Comparison of ENCODE assay signal across 9 cellular contexts in the genomic region with DNA sequence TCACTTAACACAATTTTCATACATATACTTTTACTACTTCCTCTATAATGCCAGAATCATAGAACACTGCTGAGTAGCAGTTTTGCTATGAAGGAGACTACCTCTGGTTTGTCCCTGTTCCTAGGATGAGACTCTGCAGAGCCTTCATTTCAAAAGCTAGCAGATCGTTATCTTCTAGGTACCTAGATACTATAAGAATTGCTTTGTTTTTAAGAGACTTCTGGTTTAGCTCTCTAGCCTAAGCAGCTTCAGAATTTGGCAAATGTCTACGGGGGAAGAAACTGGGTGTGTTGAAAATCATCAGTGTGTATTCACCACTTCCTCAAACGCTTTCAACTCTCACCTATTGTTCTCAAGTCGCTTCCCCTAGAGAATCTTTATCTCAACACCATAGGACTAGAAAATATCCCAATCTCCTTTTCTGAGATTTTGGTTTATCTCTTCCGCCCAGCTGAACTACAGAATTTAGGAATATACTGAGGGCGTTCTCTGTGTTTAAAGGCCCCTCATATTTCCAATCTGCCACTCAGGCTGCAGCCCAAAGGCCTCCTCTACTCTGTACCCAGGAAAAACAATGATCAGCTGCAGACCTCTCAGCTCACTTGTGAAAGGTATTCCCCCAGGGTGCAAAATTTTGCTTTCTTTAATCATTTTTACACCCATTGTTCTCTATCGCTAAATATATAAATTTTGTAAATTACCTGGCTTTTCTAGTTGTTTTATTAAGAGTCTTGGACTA. TPM values are rescaled to one million over a fixed set of nuclear protein-coding genes. Genes with fewer than 3 reads are reported as not detected.
DNase-seq lines count a peak whose midpoint lies in the region; ATAC-seq, FAIRE-seq and TF ChIP-seq lines count a peak whose summit lies in the region.
"Had no signal": no experiment of that assay in that cellular context is flagged by ENCODE, and none has a peak within 500 bp of the region (broad histone marks: within the 10 kb centered on the region; RNA-seq: fewer than 3 reads in every experiment).

No MANE protein-coding gene starts in this region.

- DNase-seq in HepG2 (ENCODE audit: low spot score) (no peak), UCSD-AML1 (lab: John Stamatoyannopoulos, UW; ENCODE audit: unreplicated experiment) (no peak), globus pallidus (ENCODE audit: low spot score) (no peak), NCI-H187 (lab: John Stamatoyannopoulos, UW) (no peak)
- no peak for DNase-seq in activated CD8-positive, alpha-beta T cell treated with anti-CD3 and anti-CD28 coated beads for 36 hours
- no peak for DNase-seq in stimulated activated CD8-positive, alpha-beta memory T cell treated with anti-CD3 and anti-CD28 coated beads, Interleukin-4, amount 100 ng/mL, for 48 hours

- no TSS peak for BruUV-seq in HepG2 (replicated peaks; lab: Mats Ljungman, UMichigan)

- TF ChIP-seq POLR2A in HepG2 (IDR thresholded peaks at IDR 0.05; ENCODE audit: insufficient read depth in 1 of 2, low read depth in 2 of 2, low read length in 2 of 2) = no peak

- no peak overlapping the region for H3K4me2 ChIP-seq in HepG2 (ENCODE audit: low read depth, low read length)

- peaks cover 0 to 3% (median 2%) of the 10 kb centered on the region in 4 donors for H3K9me3 ChIP-seq in liver (ENCODE audit: control insufficient read depth in 4 of 4, low read length in 3 of 4)
- peaks cover 8% of the 10 kb centered on the region for H3K9me3 ChIP-seq in HepG2 (ENCODE audit: low read length)
- H3K9me3 ChIP-seq: thoracic aorta had no signal

- H3K4me1 ChIP-seq in liver (ENCODE audit: control insufficient read depth in 4 of 4, insufficient read depth in 4 of 4, low read length in 3 of 4) (peaks cover 0 to 9% (median 3%) of the 10 kb centered on the region in 4 donors), HepG2 (ENCODE audit: insufficient read depth, low read length) (peaks cover 29% of the 10 kb centered on the region)

- H3K36me3 ChIP-seq in liver (ENCODE audit: control insufficient read depth in 4 of 4, insufficient read depth in 3 of 4, low read depth in 1 of 4, low read length in 3 of 4) = peaks cover 0 to 1% (median 0%) of the 10 kb centered on the region in 4 donors
- H3K36me3 ChIP-seq in HepG2 (replicated peaks in 1 of 2; ENCODE audit: control insufficient read depth in 1 of 2, insufficient read depth in 2 of 2, low read length in 2 of 2) = no peaks in the 10 kb centered on the region; a peak in 1 of 5 replicates
- H3K36me3 ChIP-seq: thoracic aorta had no signal

- TF ChIP-seq EP300 in HepG2 (IDR thresholded peaks at IDR 0.05; ENCODE audit: low read depth in 2 of 2, low read length in 2 of 2) (no peak), HepG2 (CRISPR knock-in tag; IDR thresholded peaks at IDR 0.05; ENCODE audit: borderline replicate concordance) (no peak)

- TF ChIP-seq CTCF in liver (IDR thresholded peaks at IDR 0.05; ENCODE audit: low read depth, low read length, missing input control) (no peak), HepG2 (CRISPR knock-in tag; IDR thresholded peaks at IDR 0.05) (no peak)
- no peak for TF ChIP-seq CTCF in activated CD8-positive, alpha-beta T cell treated with anti-CD3 and anti-CD28 coated beads for 36 hours (IDR thresholded peaks at IDR 0.05)

- H3K36me3 Mint-ChIP-seq in activated CD8-positive, alpha-beta T cell treated with anti-CD3 and anti-CD28 coated beads for 36 hours (ENCODE audit: low read depth) = peaks cover 70% of the 10 kb centered on the region

- 83% methylated on average over 7 of the region's 7 CpGs for WGBS in liver
- WGBS in HepG2 (ENCODE audit: low lambda C conversion rate) = 97% methylated on average over 7 of the region's 7 CpGs

- CTCF ChIA-PET in HepG2 (lab: Yijun Ruan, JAX; ENCODE audit: low intra/inter-chr PET ratio, low total read pairs) = no interaction called here
- CTCF ChIA-PET in activated CD8-positive, alpha-beta T cell treated with anti-CD3 and anti-CD28 coated beads for 36 hours (lab: Charles Lee) = interaction anchor here (1.0 to 1.3 kb wide), 2 partner anchors 11 kb away, joined by 3 to 4 read pairs; no protein-coding TSS in a partner anchor

- no peak for FAIRE-seq in HepG2 (lab: Jason Lieb, UNC)

- ATAC-seq in HepG2 (no peak), HG03175 (IDR thresholded peaks at IDR 0.05; ENCODE audit: unreplicated experiment) (peak; percentile 96)
- ATAC-seq in activated CD8-positive, alpha-beta T cell treated with anti-CD3 and anti-CD28 coated beads for 36 hours = peak; percentile 82

- POLR2A ChIA-PET in HepG2 (lab: Yijun Ruan, JAX) = no interaction called here
- POLR2A ChIA-PET in activated CD8-positive, alpha-beta T cell treated with anti-CD3 and anti-CD28 coated beads for 36 hours (lab: Charles Lee) = interaction anchor here (0.6 to 1.2 kb wide), 5 partner anchors 11 to 68 kb away, joined by 3 read pairs; no protein-coding TSS in a partner anchor

- peak overlapping the region; percentile 58 for H3K4me3 Mint-ChIP-seq in activated CD8-positive, alpha-beta T cell treated with anti-CD3 and anti-CD28 coated beads for 36 hours

- H3K27ac ChIP-seq in liver (ENCODE audit: low read depth in 1 of 2, low read length in 2 of 2) = no peak overlapping the region
- H3K27ac ChIP-seq in HepG2 (ENCODE audit: extremely low read length, insufficient read depth, low read length) = no peak overlapping the region
- H3K27ac ChIP-seq: thoracic aorta had no signal

- peaks cover 87% of the 10 kb centered on the region for H3K4me1 Mint-ChIP-seq in activated CD8-positive, alpha-beta T cell treated with anti-CD3 and anti-CD28 coated beads for 36 hours (ENCODE audit: low read depth)

- intact Hi-C loops in HepG2 (cut with micrococcal nuclease; ENCODE audit: unreplicated experiment) = no loop called here
- intact Hi-C loops in activated CD8-positive, alpha-beta T cell treated with anti-CD3 and anti-CD28 coated beads for 36 hours (cut with micrococcal nuclease) = no loop called here

- no peaks in the 10 kb centered on the region for H3K27me3 Mint-ChIP-seq in activated CD8-positive, alpha-beta T cell treated with anti-CD3 and anti-CD28 coated beads for 36 hours

- peak overlapping the region; percentile 87 for H3K27ac Mint-ChIP-seq in activated CD8-positive, alpha-beta T cell treated with anti-CD3 and anti-CD28 coated beads for 36 hours

- peaks cover 15% of the 10 kb centered on the region for H4K20me1 ChIP-seq in HepG2 (ENCODE audit: insufficient read depth, low read length)

- H3K27me3 ChIP-seq in liver (ENCODE audit: control insufficient read depth in 4 of 4, insufficient read depth in 4 of 4, low read length in 3 of 4) (no peaks in the 10 kb centered on the region), HepG2 (ENCODE audit: control insufficient read depth in 1 of 2, insufficient read depth in 2 of 2, low read length in 2 of 2) (no peaks in the 10 kb centered on the region)

- peaks cover 99% of the 10 kb centered on the region for H3K79me2 ChIP-seq in HepG2 (ENCODE audit: insufficient read depth, low read length)

- TF ChIP-seq RAD21 in liver (IDR thresholded peaks at IDR 0.05) (no peak), HepG2 (CRISPR knock-in tag; IDR thresholded peaks at IDR 0.05) (no peak)

- H3K9me3 Mint-ChIP-seq in activated CD8-positive, alpha-beta T cell treated with anti-CD3 and anti-CD28 coated beads for 36 hours = peaks cover 36% of the 10 kb centered on the region

- H2AFZ ChIP-seq in HepG2 (ENCODE audit: low read length) = no peak overlapping the region

- H3K9ac ChIP-seq in liver (ENCODE audit: low read depth in 1 of 2, low read length in 2 of 2) (no peak overlapping the region), HepG2 (ENCODE audit: insufficient read depth, low read depth, low read length) (no peak overlapping the region)

- H3K4me3 ChIP-seq in liver (ENCODE audit: low read depth in 1 of 3, low read length in 3 of 3) (no peak overlapping the region), HepG2 (replicated peaks in 1 of 3; ENCODE audit: insufficient read depth in 1 of 3, low read depth in 2 of 3, low read length in 3 of 3) (no peak overlapping the region)
- H3K4me3 ChIP-seq: thoracic aorta had no signal

- in situ Hi-C loops in HepG2 (cut with HindIII; ENCODE audit: extremely low pct_ligation_motif_present, low pct_unique_long_range_greater_than_20kb) = no loop called here

TF ChIP-seq in HepG2, 621 proteins besides CTCF, POLR2A, EP300 and RAD21 (continues in another document):
- no peak for TF ChIP-seq ZSCAN9 (CRISPR knock-in tag; IDR thresholded peaks at IDR 0.05; ENCODE audit: borderline replicate concordance)
- TF ChIP-seq ZBTB7B (CRISPR knock-in tag; IDR thresholded peaks at IDR 0.05) = no peak

RNA-seq across cellular contexts. Expression of a gene that starts 28.7 kb away (rescaled TPM):
- 10 to 100 TPM; 28.9 to 31.3 TPM for total RNA-seq in liver
- polyA plus RNA-seq in liver = 10 to 100 TPM; 11.8 to 16.6 TPM
- 96.2 and 132 TPM in 2 replicates for total RNA-seq in HepG2 (2016; rRNA removed; fragmentation: Illumina TruSeq; extraction: Trizol)
- 162 and 182 TPM in 2 replicates for total RNA-seq in HepG2 (2016; cell fraction: cytosol; rRNA removed; fragmentation: Illumina TruSeq; extraction: Trizol; ENCODE audit: low read depth)
- 95.6 and 122 TPM in 2 replicates for total RNA-seq in HepG2 (2016; cell fraction: insoluble cytoplasmic fraction; rRNA removed; fragmentation: Illumina TruSeq; extraction: Trizol)
- total RNA-seq in HepG2 (2016; cell fraction: membrane; rRNA removed; fragmentation: Illumina TruSeq; extraction: Trizol) = 148 and 164 TPM in 2 replicates
- 74.9 and 75.8 TPM in 2 replicates for total RNA-seq in HepG2 (2016; cell fraction: nucleus; rRNA removed; fragmentation: Illumina TruSeq; extraction: Trizol)
- 34.0 and 40.2 TPM in 2 replicates for polyA plus RNA-seq in HepG2 (2011; rRNA removed)
- 22.8 and 32.4 TPM in 2 replicates for polyA plus RNA-seq in HepG2 (2011; cell fraction: cytosol; rRNA removed)
- polyA plus RNA-seq in HepG2 (2011; cell fraction: nucleus; rRNA removed) = 16.3 and 21.0 TPM in 2 replicates
- polyA plus RNA-seq in HepG2 (2012) = 48.7 and 54.8 TPM in 2 replicates
- polyA plus RNA-seq in HepG2 (2016; cell fraction: cytosol; fragmentation: Illumina TruSeq; extraction: Trizol; ENCODE audit: low read depth) = 61.1 and 63.8 TPM in 2 replicates
- 69.3 and 70.0 TPM in 2 replicates for polyA plus RNA-seq in HepG2 (2016; cell fraction: insoluble cytoplasmic fraction; fragmentation: Illumina TruSeq; extraction: Trizol; ENCODE audit: low read depth)
- polyA plus RNA-seq in HepG2 (2016; cell fraction: membrane; fragmentation: Illumina TruSeq; extraction: Trizol; ENCODE audit: low read depth) = 82.3 and 86.6 TPM in 2 replicates
- polyA plus RNA-seq in HepG2 (2016; cell fraction: nucleus; fragmentation: Illumina TruSeq; extraction: Trizol; ENCODE audit: insufficient read depth, low read depth) = 36.9 and 38.6 TPM in 2 replicates
- 48.2 and 195 TPM in 2 replicates for polyA minus RNA-seq in HepG2 (2011; rRNA and poly(A)+ RNA removed; ENCODE audit: low replicate concordance)
- polyA minus RNA-seq in HepG2 (2011; cell fraction: cytosol; rRNA and poly(A)+ RNA removed) = 51.8 and 65.1 TPM in 2 replicates
- 86.8 and 96.2 TPM in 2 replicates for polyA minus RNA-seq in HepG2 (2011; cell fraction: nucleus; rRNA and poly(A)+ RNA removed)
- total RNA-seq in activated CD8-positive, alpha-beta T cell treated with anti-CD3 and anti-CD28 coated beads for 36 hours = 100 to 1,000 TPM; 141 to 142 TPM
